12 cellular contexts compared by ENCODE assay signal in genomic region chr20:62408055-62408454, GRCh38. TPM values are rescaled to one million over a fixed set of nuclear protein-coding genes. Genes with fewer than 3 reads are reported as not detected.
DNase-seq lines count a peak whose midpoint lies in the region; TF ChIP-seq lines count a peak whose summit lies in the region.
"Had no signal": no experiment of that assay in that cellular context is flagged by ENCODE, and none has a peak within 500 bp of the region (broad histone marks: within the 10 kb centered on the region; RNA-seq: fewer than 3 reads in every experiment).

No MANE protein-coding gene starts in this region.

- H3K4me3 ChIP-seq in OCI-LY3 (ENCODE audit: low read length) (peak overlapping the region; percentile 83), colonic mucosa (no peak overlapping the region), spleen (peak overlapping the region in 4 of 8 donors; percentile 53 to 82 (median 56))
- H3K4me3 ChIP-seq: testis had no signal

- H3K27me3 ChIP-seq in OCI-LY3 (ENCODE audit: low read depth, low read length) (no peaks in the 10 kb centered on the region), colonic mucosa (no peaks in the 10 kb centered on the region), spleen (replicated peaks in 1 of 7) (no peaks in the 10 kb centered on the region), H9 (ENCODE audit: insufficient read depth, low read length) (no peaks in the 10 kb centered on the region)
- H3K27me3 ChIP-seq: testis had no signal

- H3K4me2 ChIP-seq in OCI-LY3 (ENCODE audit: low read length), result peak overlapping the region; percentile 85
- H3K4me2 ChIP-seq in H9 (ENCODE audit: insufficient read depth, insufficient read length, low read length), result no peak overlapping the region

- H3K23me2 ChIP-seq in H9 (ENCODE audit: insufficient read length, low read depth, low read length, poor library complexity, severe bottlenecking), result no peaks in the 10 kb centered on the region

- H3K4me1 ChIP-seq in OCI-LY3 (ENCODE audit: low read length), result peaks cover 34% of the 10 kb centered on the region
- H3K4me1 ChIP-seq in colonic mucosa, result peaks cover 19% of the 10 kb centered on the region
- peaks cover 24 to 67% (median 50%) of the 10 kb centered on the region in 6 donors for H3K4me1 ChIP-seq in spleen
- H3K4me1 ChIP-seq in H9 (ENCODE audit: insufficient read depth, low read length), result no peaks in the 10 kb centered on the region

- H3K36me3 ChIP-seq in OCI-LY3 (replicated peaks; ENCODE audit: low read depth, low read length), result no peaks in the 10 kb centered on the region
- H3K36me3 ChIP-seq in colonic mucosa, result no peaks in the 10 kb centered on the region
- H3K36me3 ChIP-seq in spleen, result peaks cover 0 to 5% (median 0%) of the 10 kb centered on the region in 6 donors

- no peak overlapping the region for H2BK15ac ChIP-seq in H9 (ENCODE audit: low read depth, low read length)

- H3K4ac ChIP-seq in H9 (ENCODE audit: low read depth, low read length), result no peak overlapping the region

- peak overlapping the region; percentile 88 for H3K27ac Mint-ChIP-seq in activated T-cell treated with anti-CD3 and anti-CD28 coated beads, Interleukin-2, amount 50 U/mL, for 24 hours
- no peak overlapping the region for H3K27ac Mint-ChIP-seq in H9

- H2BK120ac ChIP-seq in H9 (ENCODE audit: low read depth, low read length, poor library complexity, severe bottlenecking), result no peak overlapping the region

- WGBS in spleen, 5 donors, result 94 to 97% (median 96%) methylated on average over 12 to 15 of the region's 15 CpGs
- no CpG with 5 or more reads among the region's 15 CpGs for WGBS in H9 (ENCODE audit: extremely low coverage, insufficient read length, low lambda C conversion rate)

- no peak overlapping the region for H2BK20ac ChIP-seq in H9 (ENCODE audit: low read depth, low read length, poor library complexity, severe bottlenecking)

- peaks cover 31% of the 10 kb centered on the region for H3K79me2 ChIP-seq in OCI-LY3 (ENCODE audit: low read length)
- no peaks in the 10 kb centered on the region for H3K79me2 ChIP-seq in H9 (ENCODE audit: insufficient read depth, low read length)

- H4K20me1 ChIP-seq in OCI-LY3 (ENCODE audit: insufficient read depth, low read length) (peaks cover 12% of the 10 kb centered on the region; the same call in 1 of the 2 replicates), H9 (ENCODE audit: control insufficient read depth, insufficient read depth, insufficient read length) (no peaks in the 10 kb centered on the region)

- peaks cover 2% of the 10 kb centered on the region for H3K36me3 Mint-ChIP-seq in activated T-cell treated with anti-CD3 and anti-CD28 coated beads, Interleukin-2, amount 50 U/mL, for 24 hours (ENCODE audit: low read depth)
- no peaks in the 10 kb centered on the region; a peak in 1 of 7 replicates for H3K36me3 Mint-ChIP-seq in H9 (ENCODE audit: insufficient read depth in 1 of 3, low read depth in 3 of 3)

- no peak overlapping the region for H3K56ac ChIP-seq in H9 (ENCODE audit: insufficient read length, low read depth, low read length)

- H3K27ac ChIP-seq in OCI-LY3 (ENCODE audit: low read length), result no peak overlapping the region
- peak overlapping the region; percentile 45 for H3K27ac ChIP-seq in colonic mucosa
- H3K27ac ChIP-seq in spleen, result peak overlapping the region in 3 of 8 donors; percentile 77 to 87 (median 85)
- no peak overlapping the region for H3K27ac ChIP-seq in H9 (ENCODE audit: insufficient read length, low read depth, low read length)
- H3K27ac ChIP-seq: psoas muscle, testis had no signal

- peaks cover 34% of the 10 kb centered on the region for H3K4me1 Mint-ChIP-seq in activated T-cell treated with anti-CD3 and anti-CD28 coated beads, Interleukin-2, amount 50 U/mL, for 24 hours (ENCODE audit: low read depth)
- H3K4me1 Mint-ChIP-seq in H9, result peaks cover 9 to 15% of the 10 kb centered on the region in 2 experiments

- H3K14ac ChIP-seq in H9 (ENCODE audit: insufficient read depth, low read length), result no peak overlapping the region

- no peaks in the 10 kb centered on the region for H3K79me1 ChIP-seq in H9 (ENCODE audit: insufficient read depth, low read depth, low read length, poor library complexity, severe bottlenecking)

- intact Hi-C loops in colonic mucosa (cut with DNase I) (no loop called here), spleen (cut with DNase I; ENCODE audit: low total_unique reads) (no loop called here)

- no peak overlapping the region for H4K8ac ChIP-seq in H9 (replicated peaks; ENCODE audit: insufficient read length, low read depth, low read length)

- no peak overlapping the region for H3K18ac ChIP-seq in H9 (ENCODE audit: insufficient read length, low read depth, low read length)

- DNase-seq in activated T-cell treated with anti-CD3 and anti-CD28 coated beads, Interleukin-2, amount 50 U/mL, for 24 hours, result no peak
- DNase-seq in activated T-cell treated with anti-CD3 and anti-CD28 coated beads, Interleukin-2, amount 50 U/mL, for 1 hour, result no peak
- DNase-seq in colonic mucosa (no peak), spleen (peak; percentile 86), H9 (no peak), 8988T (no peak)
- no peak for DNase-seq in NK-92 treated with Interleukin-12 subunit alpha and Interleukin-12 subunit beta, amount 100 ng/mL, for 24 hours (lab: John Stamatoyannopoulos, UW)
- DNase-seq: NCI-H526 treated with DMSO at 0.1 percent for 48 hours, psoas muscle, testis had no signal

- H4K5ac ChIP-seq in H9 (ENCODE audit: insufficient read length, low read depth, low read length), result no peak overlapping the region

- H3T11ph ChIP-seq in H9 (ENCODE audit: low read length), result no peak overlapping the region

- no peak overlapping the region for H2BK12ac ChIP-seq in H9 (ENCODE audit: insufficient read length, low read depth, low read length)

- H3K9me3 ChIP-seq in OCI-LY3 (ENCODE audit: insufficient read depth, low read length) (no peaks in the 10 kb centered on the region), colonic mucosa (no peaks in the 10 kb centered on the region), spleen (no peaks in the 10 kb centered on the region), H9 (ENCODE audit: control insufficient read depth, low read depth, low read length) (no peaks in the 10 kb centered on the region)
- H3K9me3 ChIP-seq: psoas muscle, testis had no signal

- H3K9ac ChIP-seq in OCI-LY3 (ENCODE audit: low read length) (peak overlapping the region; percentile 79), colonic mucosa (ENCODE audit: low read depth in 2 of 2, low read length in 2 of 2) (peak overlapping the region; percentile 69 to 70), H9 (ENCODE audit: extremely low read depth, insufficient read length, low read length) (no peak overlapping the region)

- no peak overlapping the region for H3K23ac ChIP-seq in H9 (ENCODE audit: insufficient read length, low read depth, low read length)

- H2AFZ ChIP-seq in OCI-LY3 (ENCODE audit: low read depth, low read length) (no peak overlapping the region), H9 (ENCODE audit: low read length) (no peak overlapping the region)

- TF ChIP-seq POLR2A in spleen (IDR thresholded peaks at IDR 0.05), result no peak

- TF ChIP-seq CTCF in OCI-LY3 (IDR thresholded peaks at IDR 0.05; ENCODE audit: low read depth, low read length) (no peak), colonic mucosa (IDR thresholded peaks at IDR 0.05) (no peak), spleen (IDR thresholded peaks at IDR 0.05 in 8 of 11, conservative IDR thresholded peaks at IDR 0.05 in 3 of 11) (no peak), H9 (conservative IDR thresholded peaks at IDR 0.05) (no peak)

- no peaks in the 10 kb centered on the region for H3K27me3 Mint-ChIP-seq in activated T-cell treated with anti-CD3 and anti-CD28 coated beads, Interleukin-2, amount 50 U/mL, for 24 hours
- H3K27me3 Mint-ChIP-seq in H9 (ENCODE audit: low read depth), result peaks cover 16% of the 10 kb centered on the region

- no peak overlapping the region for H4K91ac ChIP-seq in H9 (ENCODE audit: insufficient read length, low read depth, low read length)

- H2BK5ac ChIP-seq in H9 (ENCODE audit: insufficient read length, low read length), result no peak overlapping the region

- no peaks in the 10 kb centered on the region for H3K9me3 Mint-ChIP-seq in activated T-cell treated with anti-CD3 and anti-CD28 coated beads, Interleukin-2, amount 50 U/mL, for 24 hours
- no peaks in the 10 kb centered on the region for H3K9me3 Mint-ChIP-seq in H9

- no peak overlapping the region for H2AK5ac ChIP-seq in H9 (ENCODE audit: insufficient read length, low read length)

- H3K4me3 Mint-ChIP-seq in activated T-cell treated with anti-CD3 and anti-CD28 coated beads, Interleukin-2, amount 50 U/mL, for 24 hours, result no peak overlapping the region
- peak overlapping the region in 1 of 2 experiments; percentile 80; a peak in 3 of 5 replicates for H3K4me3 Mint-ChIP-seq in H9

RNA-seq across cellular contexts. Expression of gene CABLES2, which starts 1.0 kb away (rescaled TPM):
- total RNA-seq in colonic mucosa, result 10 to 100 TPM in 1 of 2 donors, 1 to 10 TPM in 1; 7.8 to 10.5 TPM
- total RNA-seq in spleen, result 1 to 10 TPM; 3.9 to 5.9 (median 4.1) TPM
- polyA plus RNA-seq in spleen, result 1 to 10 TPM; 2.0 to 2.7 (median 2.4) TPM
- 10.8 and 11.0 TPM in 2 replicates for total RNA-seq in H9 (2021)

RNA-seq across cellular contexts. Expression of gene RBBP8NL, which starts 19.3 kb away (rescaled TPM):
- total RNA-seq in colonic mucosa (10 to 100 TPM in 1 of 2 donors, 1 to 10 TPM in 1; 5.9 to 12.5 TPM), spleen (not detected), H9 (2021) (0.20 and 0.28 TPM in 2 replicates)
- polyA plus RNA-seq in spleen, result under 1 TPM in 1 of 3 donors, not detected in 2; 0.03 TPM
- total RNA-seq: psoas muscle had no signal
- polyA plus RNA-seq: liver had no signal

RNA-seq across cellular contexts. Expression of gene RPS21, which starts 21.2 kb away (rescaled TPM):
- total RNA-seq in colonic mucosa (1,000 to 10,000 TPM; 1,359 to 1,579 TPM), spleen (1,000 to 10,000 TPM; 1,168 to 3,909 (median 1,666) TPM), H9 (2021) (1,715 and 1,736 TPM in 2 replicates)
- polyA plus RNA-seq in spleen, result over 10,000 TPM in 2 of 3 donors, 1,000 to 10,000 TPM in 1; 9,792 to 11,722 (median 10,372) TPM

RNA-seq across cellular contexts. Expression of gene LAMA5, which starts 40.9 kb away (rescaled TPM):
- total RNA-seq in colonic mucosa (10 to 100 TPM; 32.5 to 35.5 TPM), spleen (100 to 1,000 TPM in 4 of 7 donors, 10 to 100 TPM in 3; 69.8 to 203 (median 108) TPM), H9 (2021) (200 and 201 TPM in 2 replicates)
- polyA plus RNA-seq in spleen, result 100 to 1,000 TPM in 2 of 3 donors, 10 to 100 TPM in 1; 46.5 to 266 (median 128) TPM
